In the genomic region with DNA sequence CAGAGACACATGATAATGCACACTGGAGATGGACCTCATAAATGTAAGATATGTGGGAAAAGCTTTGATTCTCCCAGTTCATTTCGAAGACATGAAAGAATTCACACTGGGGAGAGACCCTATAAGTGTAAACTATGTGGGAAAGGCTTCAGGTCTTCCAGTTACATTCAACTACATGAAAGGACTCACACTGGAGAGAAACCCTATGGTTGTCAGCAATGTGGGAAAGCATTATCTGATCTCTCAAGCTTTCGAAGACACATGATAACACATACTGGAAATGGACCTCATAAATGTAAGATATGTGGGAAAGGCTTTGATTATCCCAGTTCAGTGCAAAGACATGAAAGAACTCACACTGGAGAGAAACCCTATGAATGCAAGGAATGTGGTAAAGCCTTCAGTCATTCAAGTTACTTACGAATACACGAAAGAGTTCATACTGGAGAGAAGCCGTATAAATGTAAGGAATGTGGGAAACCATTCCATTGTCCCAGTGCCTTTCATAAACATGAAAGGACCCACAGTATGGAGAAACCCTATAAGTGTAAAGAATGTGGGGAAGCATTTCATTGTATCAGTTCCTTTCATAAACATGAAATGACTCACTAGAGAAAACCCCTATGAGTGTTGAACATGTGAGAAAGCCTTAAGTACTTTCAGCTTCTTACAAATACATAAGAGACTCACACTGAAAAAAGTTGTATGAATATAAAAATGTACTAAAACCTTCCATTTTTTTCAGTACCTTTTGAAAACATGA, we compare ENCODE assay signal across 21 cellular contexts. TPM values are rescaled to one million over a fixed set of nuclear protein-coding genes. Genes with fewer than 3 reads are reported as not detected.
A peak's percentile ranks its signal among the peaks of the same experiment; 100 is the strongest.
DNase-seq lines count a peak whose midpoint lies in the region; ATAC-seq and TF ChIP-seq lines count a peak whose summit lies in the region.
"Had no signal": no experiment of that assay in that cellular context is flagged by ENCODE, and none has a peak within 500 bp of the region (broad histone marks: within the 10 kb centered on the region; RNA-seq: fewer than 3 reads in every experiment).

No MANE protein-coding gene starts in this region.

- POLR2A ChIA-PET in CD8-positive, alpha-beta memory T cell (lab: Charles Lee), result no interaction called here

- peaks cover 41% of the 10 kb centered on the region for H3K36me3 ChIP-seq in CD8-positive, alpha-beta memory T cell (ENCODE audit: insufficient read depth, low read length)
- H3K36me3 ChIP-seq in duodenal mucosa (ENCODE audit: control insufficient read depth in 1 of 2, insufficient read depth in 2 of 2, low read length in 2 of 2), result peaks cover 40 to 48% of the 10 kb centered on the region in 2 donors
- H3K36me3 ChIP-seq in esophagus squamous epithelium, result peaks cover 20 to 57% (median 31%) of the 10 kb centered on the region in 3 donors

- 92 to 96% methylated on average over 5 of the region's 5 CpGs for WGBS in esophagus squamous epithelium, 2 donors

- H3K9me3 Mint-ChIP-seq in CD8-positive, alpha-beta memory T cell, result peaks cover 24 to 92% (median 80%) of the 10 kb centered on the region in 5 donors

- H3K4me3 ChIP-seq in CD8-positive, alpha-beta memory T cell (ENCODE audit: low read length), result peak overlapping the region; percentile 5
- H3K4me3 ChIP-seq in duodenal mucosa (ENCODE audit: low read depth in 1 of 2, low read length in 2 of 2) (peak overlapping the region; percentile 1 to 47), esophagus squamous epithelium (peak overlapping the region in 1 of 4 donors; percentile 21)
- H3K4me3 ChIP-seq: suprapubic skin had no signal

- H3K36me3 Mint-ChIP-seq in CD8-positive, alpha-beta memory T cell, result peaks cover 31 to 74% (median 61%) of the 10 kb centered on the region in 3 donors

- no peaks in the 10 kb centered on the region for H3K27me3 ChIP-seq in CD8-positive, alpha-beta memory T cell (ENCODE audit: insufficient read depth, low read length, poor library complexity, severe bottlenecking)
- H3K27me3 ChIP-seq in duodenal mucosa (ENCODE audit: control insufficient read depth in 1 of 2, insufficient read depth in 2 of 2, low read length in 2 of 2) (no peaks in the 10 kb centered on the region), esophagus squamous epithelium (no peaks in the 10 kb centered on the region)
- H3K27me3 ChIP-seq: ascending aorta, suprapubic skin had no signal

- peaks cover 58% of the 10 kb centered on the region for H3K9me3 ChIP-seq in CD8-positive, alpha-beta memory T cell (ENCODE audit: low read length)
- H3K9me3 ChIP-seq in duodenal mucosa (ENCODE audit: control insufficient read depth in 1 of 2, low read length in 2 of 2) (peaks cover 55 to 77% of the 10 kb centered on the region in 2 donors), esophagus squamous epithelium (peaks cover 0 to 98% (median 83%) of the 10 kb centered on the region in 3 donors)

- no peaks in the 10 kb centered on the region for H3K4me1 ChIP-seq in CD8-positive, alpha-beta memory T cell (ENCODE audit: insufficient read depth, low read length)
- no peaks in the 10 kb centered on the region for H3K4me1 ChIP-seq in duodenal mucosa (ENCODE audit: control insufficient read depth in 1 of 2, insufficient read depth in 2 of 2, low read length in 2 of 2)
- H3K4me1 ChIP-seq in esophagus squamous epithelium, result no peaks in the 10 kb centered on the region
- H3K4me1 ChIP-seq: ascending aorta, suprapubic skin had no signal

- no peaks in the 10 kb centered on the region for H3K27me3 Mint-ChIP-seq in CD8-positive, alpha-beta memory T cell
- H3K27me3 Mint-ChIP-seq: activated B cell treated with CpG ODN at 0.5 μM for 24 hours; activated CD4-positive, alpha-beta memory T cell treated with anti-CD3 and anti-CD28 coated beads, Interleukin-2, amount 10 ng/mL, durations not matched to agents 7 days and 5 days; CD4-positive, alpha-beta memory T cell had no signal

- CTCF ChIA-PET in CD8-positive, alpha-beta memory T cell (lab: Charles Lee), result interaction anchor here (1.4 kb wide), 1 partner anchor 16 kb away, joined by 4 read pairs; a partner anchor contains a TSS

- DNase-seq in CD8-positive, alpha-beta memory T cell, result no peak
- DNase-seq in LHCN-M2 (ENCODE audit: low read depth), result peak; percentile 25
- peak; percentile 5 for DNase-seq in myocyte (ENCODE audit: low read depth)
- DNase-seq in DMS114 treated with DMSO at 0.1 percent for 48 hours (lab: John Stamatoyannopoulos, UW; ENCODE audit: unreplicated experiment), result no peak
- DNase-seq in esophagus squamous epithelium (lab: John Stamatoyannopoulos, UW), result no peak
- DNase-seq: activated B cell treated with CpG ODN at 0.5 μM for 24 hours; activated CD4-positive, alpha-beta memory T cell treated with anti-CD3 and anti-CD28 coated beads, Interleukin-2, amount 10 ng/mL, durations not matched to agents 7 days and 5 days; activated naive CD4-positive, alpha-beta T cell treated with Interleukin-2 at 50 U/mL for 16 hours; activated T-cell treated with anti-CD3 and anti-CD28 coated beads, Interleukin-2, amount 50 U/mL, for 1 hour; CD4-positive, alpha-beta memory T cell; EL; foreskin melanocyte; kidney glomerular epithelial cell; NCI-H1436; stimulated activated CD4-positive, alpha-beta T cell treated with anti-CD3 and anti-CD28 coated beads, Interleukin-12 subunit alpha, Interleukin-12 subunit beta, amount 100 ng/mL, for 4 hours; stimulated activated CD8-positive, alpha-beta memory T cell treated with anti-CD3 and anti-CD28 coated beads, Interleukin-4, amount 100 ng/mL, for 48 hours had no signal

- TF ChIP-seq POLR2A in esophagus squamous epithelium (IDR thresholded peaks at IDR 0.05), result no peak

- no peak for ATAC-seq in GM19463 (IDR thresholded peaks at IDR 0.05; ENCODE audit: unreplicated experiment)
- ATAC-seq: Panc1 had no signal

- H3K27ac Mint-ChIP-seq in CD8-positive, alpha-beta memory T cell, result no peak overlapping the region
- H3K27ac Mint-ChIP-seq: activated B cell treated with CpG ODN at 0.5 μM for 24 hours; activated CD4-positive, alpha-beta memory T cell treated with anti-CD3 and anti-CD28 coated beads, Interleukin-2, amount 10 ng/mL, durations not matched to agents 7 days and 5 days; CD4-positive, alpha-beta memory T cell had no signal

- TF ChIP-seq CTCF in esophagus squamous epithelium (IDR thresholded peaks at IDR 0.05), result no peak

- intact Hi-C loops in esophagus squamous epithelium (cut with DNase I), result no loop called here

- H3K9ac ChIP-seq in duodenal mucosa (ENCODE audit: low read depth in 1 of 2, low read length in 2 of 2), result no peak overlapping the region

- no peak overlapping the region for H3K4me3 Mint-ChIP-seq in CD8-positive, alpha-beta memory T cell
- H3K4me3 Mint-ChIP-seq: activated B cell treated with CpG ODN at 0.5 μM for 24 hours; activated CD4-positive, alpha-beta memory T cell treated with anti-CD3 and anti-CD28 coated beads, Interleukin-2, amount 10 ng/mL, durations not matched to agents 7 days and 5 days; CD4-positive, alpha-beta memory T cell had no signal

- H3K4me1 Mint-ChIP-seq in CD8-positive, alpha-beta memory T cell, result no peaks in the 10 kb centered on the region
- H3K4me1 Mint-ChIP-seq: activated B cell treated with CpG ODN at 0.5 μM for 24 hours; activated CD4-positive, alpha-beta memory T cell treated with anti-CD3 and anti-CD28 coated beads, Interleukin-2, amount 10 ng/mL, durations not matched to agents 7 days and 5 days had no signal

- no peak overlapping the region for H3K27ac ChIP-seq in CD8-positive, alpha-beta memory T cell (ENCODE audit: low read depth, low read length)
- no peak overlapping the region for H3K27ac ChIP-seq in duodenal mucosa (ENCODE audit: low read depth, low read length)
- H3K27ac ChIP-seq in esophagus squamous epithelium, result no peak overlapping the region
- H3K27ac ChIP-seq: ascending aorta, suprapubic skin had no signal

RNA-seq across cellular contexts. Expression of a gene that starts 14.7 kb away (rescaled TPM):
- 1 to 10 TPM; 6.4 to 7.5 TPM for total RNA-seq in CD8-positive, alpha-beta memory T cell
- 5.9 TPM for polyA plus RNA-seq in CD8-positive, alpha-beta memory T cell
- 5.4 and 7.1 TPM in 2 replicates for total RNA-seq in LHCN-M2 (2014; rRNA removed)
- polyA plus RNA-seq in LHCN-M2 (2012), result 1.6 TPM
- 12.6 and 13.7 TPM in 2 replicates for total RNA-seq in myocyte
- 2.5 TPM for polyA plus RNA-seq in myocyte (2012)
- 1 to 10 TPM; 1.0 to 5.7 (median 2.4) TPM for total RNA-seq in esophagus squamous epithelium

RNA-seq across cellular contexts. Expression of a gene that starts 16.8 kb away (rescaled TPM):
- total RNA-seq in CD8-positive, alpha-beta memory T cell, result 1 to 10 TPM; 1.1 to 1.3 TPM
- polyA plus RNA-seq in CD8-positive, alpha-beta memory T cell, result not detected
- total RNA-seq in LHCN-M2 (2014; rRNA removed) (0.80 and 0.90 TPM in 2 replicates), myocyte (2.3 and 2.4 TPM in 2 replicates), esophagus squamous epithelium (1 to 10 TPM in 1 of 4 donors, under 1 TPM in 3; 0.13 to 2.3 (median 0.82) TPM)
- polyA plus RNA-seq in LHCN-M2 (2012), result 0.60 TPM
- polyA plus RNA-seq in myocyte (2012), result 1.2 TPM
- total RNA-seq: ascending aorta had no signal

RNA-seq across cellular contexts. Expression of a gene that starts 32.6 kb away (rescaled TPM):
- 1 to 10 TPM; 6.3 to 8.4 TPM for total RNA-seq in CD8-positive, alpha-beta memory T cell
- polyA plus RNA-seq in CD8-positive, alpha-beta memory T cell, result 3.2 TPM
- total RNA-seq in LHCN-M2 (2014; rRNA removed), result 7.0 and 8.2 TPM in 2 replicates
- 2.7 TPM for polyA plus RNA-seq in LHCN-M2 (2012)
- 6.5 and 6.9 TPM in 2 replicates for total RNA-seq in myocyte
- 3.4 TPM for polyA plus RNA-seq in myocyte (2012)
- total RNA-seq in esophagus squamous epithelium, result 10 to 100 TPM; 16.1 to 22.2 (median 19.2) TPM

RNA-seq across cellular contexts. Expression of a gene that starts 42.7 kb away (rescaled TPM):
- 1 to 10 TPM; 4.4 to 4.6 TPM for total RNA-seq in CD8-positive, alpha-beta memory T cell
- polyA plus RNA-seq in CD8-positive, alpha-beta memory T cell, result 3.6 TPM
- total RNA-seq in LHCN-M2 (2014; rRNA removed) (7.1 and 10.2 TPM in 2 replicates), myocyte (4.6 and 5.5 TPM in 2 replicates), esophagus squamous epithelium (10 to 100 TPM in 3 of 4 donors, 1 to 10 TPM in 1; 8.5 to 22.3 (median 11.8) TPM)
- polyA plus RNA-seq in LHCN-M2 (2012), result 2.0 TPM
- polyA plus RNA-seq in myocyte (2012), result 1.1 TPM

Comparison
In these comparisons a context has a peak if more than half of its experiments do, and no peak if none do; other contexts are left out.
1. DNase-seq: peak in LHCN-M2 (single experiment) and myocyte (single experiment); none in CD8-positive, alpha-beta memory T cell (0 of 5), DMS114 treated with DMSO at 0.1 percent for 48 hours (single experiment) and esophagus squamous epithelium (single experiment).